ENCODE assay signal across 2 cellular contexts in the genomic region with DNA sequence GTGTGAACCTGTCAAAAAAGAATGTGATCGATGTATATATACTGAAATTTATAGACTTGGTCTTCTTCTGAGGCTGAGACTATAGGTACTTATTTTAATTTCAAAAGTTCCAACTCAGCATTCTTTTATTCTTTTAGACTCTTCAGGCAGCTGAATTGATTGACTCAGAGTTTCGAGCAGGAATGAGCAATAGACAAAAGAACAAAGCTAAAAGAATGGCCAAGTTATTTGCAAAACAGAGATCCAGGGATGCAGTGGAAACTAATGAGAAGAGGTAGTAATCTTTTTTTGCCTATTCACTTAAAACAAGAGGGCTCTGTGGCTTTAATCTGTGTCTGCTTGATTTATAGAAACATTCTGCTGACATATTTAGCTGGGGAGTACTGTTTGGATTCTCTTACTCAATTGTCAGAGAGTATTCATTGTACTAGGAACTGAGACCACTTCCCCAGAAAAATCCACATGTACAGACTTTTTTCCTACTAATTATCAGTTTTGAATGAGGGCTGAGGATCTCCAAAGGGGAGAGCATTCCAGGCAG.
TF ChIP-seq lines count a peak whose summit lies in the region.

No MANE protein-coding gene starts in this region.

TF ChIP-seq in HepG2, 621 proteins besides CTCF, POLR2A, EP300 and RAD21:
- 0 out of 2 replicates have a peak, but pooled peaks have one; percentile 19 for TF ChIP-seq CEBPG (CRISPR knock-in tag; IDR thresholded peaks at IDR 0.05)
- TF ChIP-seq CEBPB (IDR thresholded peaks at IDR 0.05; ENCODE audit: borderline replicate concordance, low read depth, low read length) = peak; percentile 31; the same call in 1 of the 2 replicates
- no peak for TF ChIP-seq DPF2 (CRISPR knock-in tag; IDR thresholded peaks at IDR 0.05; ENCODE audit: borderline replicate concordance, low read depth)

TF ChIP-seq in WTC11, 78 proteins besides CTCF, POLR2A, EP300 and RAD21:
- TF ChIP-seq RELA (CRISPR knock-in tag; IDR thresholded peaks at IDR 0.05; ENCODE audit: borderline replicate concordance) = no peak
- no peak for TF ChIP-seq ZBTB43 (CRISPR knock-in tag; IDR thresholded peaks at IDR 0.05)
- TF ChIP-seq, protein P1, sequence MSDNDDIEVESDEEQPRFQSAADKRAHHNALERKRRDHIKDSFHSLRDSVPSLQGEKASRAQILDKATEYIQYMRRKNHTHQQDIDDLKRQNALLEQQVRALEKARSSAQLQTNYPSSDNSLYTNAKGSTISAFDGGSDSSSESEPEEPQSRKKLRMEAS (CRISPR knock-in tag; IDR thresholded peaks at IDR 0.05) = no peak
- no peak for TF ChIP-seq JUN (CRISPR knock-in tag; IDR thresholded peaks at IDR 0.05)
- no peak for TF ChIP-seq SP1 (CRISPR knock-in tag; conservative IDR thresholded peaks at IDR 0.05)
- no peak for TF ChIP-seq ATF2 (CRISPR knock-in tag; IDR thresholded peaks at IDR 0.05; ENCODE audit: borderline replicate concordance, low read depth)
- TF ChIP-seq, protein P2, sequence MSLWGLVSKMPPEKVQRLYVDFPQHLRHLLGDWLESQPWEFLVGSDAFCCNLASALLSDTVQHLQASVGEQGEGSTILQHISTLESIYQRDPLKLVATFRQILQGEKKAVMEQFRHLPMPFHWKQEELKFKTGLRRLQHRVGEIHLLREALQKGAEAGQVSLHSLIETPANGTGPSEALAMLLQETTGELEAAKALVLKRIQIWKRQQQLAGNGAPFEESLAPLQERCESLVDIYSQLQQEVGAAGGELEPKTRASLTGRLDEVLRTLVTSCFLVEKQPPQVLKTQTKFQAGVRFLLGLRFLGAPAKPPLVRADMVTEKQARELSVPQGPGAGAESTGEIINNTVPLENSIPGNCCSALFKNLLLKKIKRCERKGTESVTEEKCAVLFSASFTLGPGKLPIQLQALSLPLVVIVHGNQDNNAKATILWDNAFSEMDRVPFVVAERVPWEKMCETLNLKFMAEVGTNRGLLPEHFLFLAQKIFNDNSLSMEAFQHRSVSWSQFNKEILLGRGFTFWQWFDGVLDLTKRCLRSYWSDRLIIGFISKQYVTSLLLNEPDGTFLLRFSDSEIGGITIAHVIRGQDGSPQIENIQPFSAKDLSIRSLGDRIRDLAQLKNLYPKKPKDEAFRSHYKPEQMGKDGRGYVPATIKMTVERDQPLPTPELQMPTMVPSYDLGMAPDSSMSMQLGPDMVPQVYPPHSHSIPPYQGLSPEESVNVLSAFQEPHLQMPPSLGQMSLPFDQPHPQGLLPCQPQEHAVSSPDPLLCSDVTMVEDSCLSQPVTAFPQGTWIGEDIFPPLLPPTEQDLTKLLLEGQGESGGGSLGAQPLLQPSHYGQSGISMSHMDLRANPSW (CRISPR knock-in tag; conservative IDR thresholded peaks at IDR 0.05; ENCODE audit: low read depth) = no peak
- TF ChIP-seq JAZF1 (CRISPR knock-in tag; IDR thresholded peaks at IDR 0.05) = no peak
- no peak for TF ChIP-seq ZBTB21 (CRISPR knock-in tag; IDR thresholded peaks at IDR 0.05; ENCODE audit: borderline replicate concordance)
- TF ChIP-seq MYBL2 (CRISPR knock-in tag; IDR thresholded peaks at IDR 0.05) = no peak
- TF ChIP-seq ZNF263 (CRISPR knock-in tag; IDR thresholded peaks at IDR 0.05; ENCODE audit: low read depth) = no peak
- TF ChIP-seq FOXP1 (CRISPR knock-in tag; IDR thresholded peaks at IDR 0.05; ENCODE audit: borderline replicate concordance) = no peak
- TF ChIP-seq ZNF416 (CRISPR knock-in tag; IDR thresholded peaks at IDR 0.05) = no peak
- TF ChIP-seq EMX1 (CRISPR knock-in tag; IDR thresholded peaks at IDR 0.05) = no peak
- no peak for TF ChIP-seq GABPB1 (CRISPR knock-in tag; IDR thresholded peaks at IDR 0.05)
- no peak for TF ChIP-seq ZNF671 (CRISPR knock-in tag; IDR thresholded peaks at IDR 0.05)
- TF ChIP-seq ZNF396 (CRISPR knock-in tag; IDR thresholded peaks at IDR 0.05; ENCODE audit: borderline replicate concordance) = no peak
- TF ChIP-seq, protein P3, sequence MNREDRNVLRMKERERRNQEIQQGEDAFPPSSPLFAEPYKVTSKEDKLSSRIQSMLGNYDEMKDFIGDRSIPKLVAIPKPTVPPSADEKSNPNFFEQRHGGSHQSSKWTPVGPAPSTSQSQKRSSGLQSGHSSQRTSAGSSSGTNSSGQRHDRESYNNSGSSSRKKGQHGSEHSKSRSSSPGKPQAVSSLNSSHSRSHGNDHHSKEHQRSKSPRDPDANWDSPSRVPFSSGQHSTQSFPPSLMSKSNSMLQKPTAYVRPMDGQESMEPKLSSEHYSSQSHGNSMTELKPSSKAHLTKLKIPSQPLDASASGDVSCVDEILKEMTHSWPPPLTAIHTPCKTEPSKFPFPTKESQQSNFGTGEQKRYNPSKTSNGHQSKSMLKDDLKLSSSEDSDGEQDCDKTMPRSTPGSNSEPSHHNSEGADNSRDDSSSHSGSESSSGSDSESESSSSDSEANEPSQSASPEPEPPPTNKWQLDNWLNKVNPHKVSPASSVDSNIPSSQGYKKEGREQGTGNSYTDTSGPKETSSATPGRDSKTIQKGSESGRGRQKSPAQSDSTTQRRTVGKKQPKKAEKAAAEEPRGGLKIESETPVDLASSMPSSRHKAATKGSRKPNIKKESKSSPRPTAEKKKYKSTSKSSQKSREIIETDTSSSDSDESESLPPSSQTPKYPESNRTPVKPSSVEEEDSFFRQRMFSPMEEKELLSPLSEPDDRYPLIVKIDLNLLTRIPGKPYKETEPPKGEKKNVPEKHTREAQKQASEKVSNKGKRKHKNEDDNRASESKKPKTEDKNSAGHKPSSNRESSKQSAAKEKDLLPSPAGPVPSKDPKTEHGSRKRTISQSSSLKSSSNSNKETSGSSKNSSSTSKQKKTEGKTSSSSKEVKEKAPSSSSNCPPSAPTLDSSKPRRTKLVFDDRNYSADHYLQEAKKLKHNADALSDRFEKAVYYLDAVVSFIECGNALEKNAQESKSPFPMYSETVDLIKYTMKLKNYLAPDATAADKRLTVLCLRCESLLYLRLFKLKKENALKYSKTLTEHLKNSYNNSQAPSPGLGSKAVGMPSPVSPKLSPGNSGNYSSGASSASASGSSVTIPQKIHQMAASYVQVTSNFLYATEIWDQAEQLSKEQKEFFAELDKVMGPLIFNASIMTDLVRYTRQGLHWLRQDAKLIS (CRISPR knock-in tag; IDR thresholded peaks at IDR 0.05; ENCODE audit: borderline replicate concordance) = no peak
